Comparison of ENCODE assay signal across 19 cellular contexts in the genomic region with DNA sequence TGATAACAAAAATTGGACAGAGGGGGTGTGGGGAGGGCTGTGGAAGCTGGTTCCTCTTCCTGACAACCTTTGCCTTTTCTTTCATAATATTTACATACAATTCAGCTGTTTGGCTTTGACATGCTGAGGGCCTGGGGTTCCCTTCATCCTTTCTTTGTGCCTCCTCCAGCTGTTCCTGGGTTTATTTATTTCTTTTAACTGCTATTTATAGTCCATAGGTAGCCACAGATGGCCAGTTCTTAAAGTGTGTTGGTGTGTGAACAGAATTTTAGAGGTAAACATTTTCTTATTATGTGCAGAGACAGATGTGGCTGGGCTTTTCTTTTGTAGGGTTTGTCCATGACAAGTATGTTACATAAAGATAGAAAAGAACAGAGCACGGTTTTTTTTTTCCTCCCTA.
"Had no signal": no experiment of that assay in that cellular context is flagged by ENCODE, and none has a peak within 500 bp of the region (broad histone marks: within the 10 kb centered on the region; RNA-seq: fewer than 3 reads in every experiment).

No MANE protein-coding gene starts in this region.

- H3K4me1 Mint-ChIP-seq: naive thymus-derived CD4-positive, alpha-beta T cell; stimulated activated effector memory CD8-positive, alpha-beta T cell treated with anti-CD3 and anti-CD28 coated beads, Interleukin-12 subunit alpha, Interleukin-12 subunit beta, amount 100 ng/mL, for 72 hours had no signal

- H3K27ac ChIP-seq: adrenal gland, cardiac muscle cell, dorsolateral prefrontal cortex, gastrocnemius medialis, heart right ventricle, lower lobe of right lung, parathyroid adenoma, VCaP had no signal

- H3K4me3 ChIP-seq: adrenal gland, cardiac muscle cell, dorsolateral prefrontal cortex, gastrocnemius medialis, heart right ventricle, lower lobe of right lung had no signal

- H3K9me3 ChIP-seq: gastrocnemius medialis had no signal

- H3K79me2 ChIP-seq: parathyroid adenoma had no signal

- H3K4me1 ChIP-seq: adrenal gland, heart right ventricle, lower lobe of right lung, parathyroid adenoma had no signal

- H2AFZ ChIP-seq: parathyroid adenoma had no signal

- H3K36me3 Mint-ChIP-seq: activated CD4-positive, alpha-beta memory T cell treated with anti-CD3 and anti-CD28 coated beads for 36 hours; stimulated activated effector memory CD8-positive, alpha-beta T cell treated with anti-CD3 and anti-CD28 coated beads, Interleukin-12 subunit alpha, Interleukin-12 subunit beta, amount 100 ng/mL, for 72 hours had no signal

- H3K27me3 ChIP-seq: adrenal gland, cardiac muscle cell, dorsolateral prefrontal cortex, gastrocnemius medialis, heart right ventricle had no signal

- H3K27me3 Mint-ChIP-seq: activated T-cell treated with anti-CD3 and anti-CD28 coated beads, Interleukin-2, amount 50 U/mL, for 24 hours had no signal

- ATAC-seq: gastrocnemius medialis; heart right ventricle; left cardiac atrium; lower lobe of right lung; naive thymus-derived CD4-positive, alpha-beta T cell; stimulated activated effector memory CD8-positive, alpha-beta T cell treated with anti-CD3 and anti-CD28 coated beads, Interleukin-12 subunit alpha, Interleukin-12 subunit beta, amount 100 ng/mL, for 72 hours had no signal

- H3K36me3 ChIP-seq: adrenal gland, cardiac muscle cell, gastrocnemius medialis, heart right ventricle, lower lobe of right lung had no signal

- DNase-seq: activated CD4-positive, alpha-beta memory T cell treated with anti-CD3 and anti-CD28 coated beads for 36 hours; activated effector memory CD4-positive, alpha-beta T cell treated with Interleukin-2 at 50 U/mL for 16 hours; activated naive CD4-positive, alpha-beta T cell treated with anti-CD3 and anti-CD28 coated beads, Interleukin-2, amount 50 U/mL, for 16 hours; activated T-cell treated with anti-CD3 and anti-CD28 coated beads, Interleukin-2, amount 50 U/mL, for 24 hours; adrenal gland; dorsolateral prefrontal cortex; endodermal cell; gastrocnemius medialis; heart right ventricle; left cardiac atrium; lower lobe of right lung; naive thymus-derived CD4-positive, alpha-beta T cell; stimulated activated CD4-positive, alpha-beta T cell treated with anti-CD3 and anti-CD28 coated beads, Interleukin-12 subunit alpha, Interleukin-12 subunit beta, amount 100 ng/mL, for 4 hours; stimulated activated CD4-positive, alpha-beta T cell treated with anti-CD3 and anti-CD28 coated beads, Interleukin-2, amount 100 ng/mL, for 24 hours; T1000 had no signal

- H3K9ac ChIP-seq: parathyroid adenoma had no signal

- H3K27ac Mint-ChIP-seq: activated CD4-positive, alpha-beta memory T cell treated with anti-CD3 and anti-CD28 coated beads for 36 hours; activated T-cell treated with anti-CD3 and anti-CD28 coated beads, Interleukin-2, amount 50 U/mL, for 24 hours; endodermal cell; naive thymus-derived CD4-positive, alpha-beta T cell; stimulated activated effector memory CD8-positive, alpha-beta T cell treated with anti-CD3 and anti-CD28 coated beads, Interleukin-12 subunit alpha, Interleukin-12 subunit beta, amount 100 ng/mL, for 72 hours had no signal

- H3K4me3 Mint-ChIP-seq: activated CD4-positive, alpha-beta memory T cell treated with anti-CD3 and anti-CD28 coated beads for 36 hours; activated T-cell treated with anti-CD3 and anti-CD28 coated beads, Interleukin-2, amount 50 U/mL, for 24 hours; endodermal cell; naive thymus-derived CD4-positive, alpha-beta T cell; stimulated activated effector memory CD8-positive, alpha-beta T cell treated with anti-CD3 and anti-CD28 coated beads, Interleukin-12 subunit alpha, Interleukin-12 subunit beta, amount 100 ng/mL, for 72 hours had no signal
